In the genomic region with DNA sequence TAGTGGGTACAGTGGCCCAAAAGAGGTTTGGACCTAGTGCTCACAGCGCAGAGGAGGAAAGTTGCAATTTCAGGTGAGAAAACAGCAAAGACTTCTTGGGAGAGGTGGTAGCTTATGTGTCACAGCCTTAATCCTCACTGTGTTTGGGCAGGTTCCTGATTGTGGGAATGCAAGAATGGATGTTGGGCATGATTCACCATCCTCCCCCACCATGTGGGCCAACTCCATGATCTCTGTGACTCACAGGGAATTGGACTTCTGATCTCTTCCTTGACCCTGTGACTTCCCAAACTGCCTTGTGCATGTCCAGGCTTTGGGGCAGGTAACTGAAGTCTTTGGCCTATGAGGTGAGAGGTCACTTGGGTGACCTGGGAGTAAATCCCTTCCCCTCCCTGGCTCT, we compare ENCODE assay signal across 11 cellular contexts. TPM values are rescaled to one million over a fixed set of nuclear protein-coding genes. Genes with fewer than 3 reads are reported as not detected.
DNase-seq lines count a peak whose midpoint lies in the region; ATAC-seq and TF ChIP-seq lines count a peak whose summit lies in the region.
"Had no signal": no experiment of that assay in that cellular context is flagged by ENCODE, and none has a peak within 500 bp of the region (broad histone marks: within the 10 kb centered on the region; RNA-seq: fewer than 3 reads in every experiment).

No MANE protein-coding gene starts in this region.

- H3K27ac ChIP-seq in HCT116 (ENCODE audit: low read depth, low read length) (no peak overlapping the region), right lobe of liver (no peak overlapping the region)
- H3K27ac ChIP-seq: SJSA1 had no signal

- ATAC-seq in HCT116 (peak; percentile 56), WTC11 (no peak), right lobe of liver (no peak), GM21737 (IDR thresholded peaks at IDR 0.05; ENCODE audit: unreplicated experiment) (no peak)

- no peaks in the 10 kb centered on the region for H3K27me3 ChIP-seq in HCT116 (ENCODE audit: insufficient read depth, low read length)
- no peaks in the 10 kb centered on the region for H3K27me3 ChIP-seq in kidney epithelial cell (ENCODE audit: control insufficient read depth, insufficient read depth, low read length)
- peaks cover 0 to 20% of the 10 kb centered on the region in 2 donors for H3K27me3 ChIP-seq in right lobe of liver

- RAD21 ChIA-PET in HCT116 (lab: Charles Lee; ENCODE audit: low non-redundant PET in 1 of 2, low total read pairs in 2 of 2, uncharacterized antibody in 2 of 2, unreplicated experiment in 2 of 2): no interaction called here

- H3K36me3 Mint-ChIP-seq in WTC11: no peaks in the 10 kb centered on the region

- no peak overlapping the region for H3K27ac Mint-ChIP-seq in WTC11

- H3K9me3 ChIP-seq in HCT116 (ENCODE audit: control insufficient read depth in 1 of 2, insufficient read depth in 1 of 2, low read depth in 1 of 2, low read length in 2 of 2) (no peaks in the 10 kb centered on the region), right lobe of liver (no peaks in the 10 kb centered on the region)
- H3K9me3 ChIP-seq: SJSA1 had no signal

- peak overlapping the region; percentile 84 for H3K4me3 Mint-ChIP-seq in WTC11

- H4K20me1 ChIP-seq in HCT116 (ENCODE audit: insufficient read depth): no peaks in the 10 kb centered on the region

- CTCF ChIA-PET in HCT116 (lab: Charles Lee) (no interaction called here), WTC11 (lab: Charles Lee) (no interaction called here)

- DNase-seq in AG10803 (ENCODE audit: low read depth): peak; percentile 71
- peak; percentile 57 for DNase-seq in HCT116 (ENCODE audit: low read depth, low spot score)
- no peak for DNase-seq in WTC11 (ENCODE audit: low spot score)
- peak; percentile 83 for DNase-seq in kidney epithelial cell (ENCODE audit: low read depth)
- no peak for DNase-seq in NCI-H2227 (lab: John Stamatoyannopoulos, UW; ENCODE audit: unreplicated experiment)
- no peak for DNase-seq in NCI-H524 treated with DMSO at 0.1 percent for 48 hours (lab: John Stamatoyannopoulos, UW)
- DNase-seq in right lobe of liver: no peak
- DNase-seq: erythroblast, NCI-H524 had no signal

- POLR2A ChIA-PET in HCT116 (lab: Charles Lee): no interaction called here
- POLR2A ChIA-PET in WTC11 (lab: Charles Lee): no interaction called here

- H3K9me2 ChIP-seq in HCT116 (ENCODE audit: insufficient read depth): no peaks in the 10 kb centered on the region

- no peak overlapping the region for H2AFZ ChIP-seq in HCT116 (ENCODE audit: low read depth, low read length, poor library complexity, severe bottlenecking)

- H3K4me3 ChIP-seq in AG10803 (ENCODE audit: low read length) (no peak overlapping the region), HCT116 (replicated peaks in 1 of 2; ENCODE audit: low read depth in 1 of 2, low read length in 2 of 2) (peak overlapping the region in 1 of 2 experiments; percentile 21; a peak in 2 of 4 replicates), kidney epithelial cell (ENCODE audit: low read depth, low read length) (no peak overlapping the region), right lobe of liver (no peak overlapping the region)
- H3K4me3 ChIP-seq: SJSA1 had no signal

- H3K4me1 Mint-ChIP-seq in WTC11: peaks cover 41% of the 10 kb centered on the region

- no peak overlapping the region for H3K9ac ChIP-seq in HCT116 (ENCODE audit: low read length)

- BruUV-seq in HCT116 (replicated peaks; lab: Mats Ljungman, UMichigan): no TSS peak

- WGBS in right lobe of liver (ENCODE audit: insufficient coverage, low coverage, low lambda C conversion rate, missing lambda C conversion rate): 85% methylated on average over 1 of the region's 1 CpG

- intact Hi-C loops in HCT116 (cut with micrococcal nuclease) (no loop called here), right lobe of liver (cut with DNase I) (no loop called here)

- TF ChIP-seq RAD21 in HCT116 (IDR thresholded peaks at IDR 0.05; ENCODE audit: low read depth): no peak; the same call in 1 of the 2 replicates

- H3K9me3 Mint-ChIP-seq in WTC11: peaks cover 8% of the 10 kb centered on the region

- H3K27me3 Mint-ChIP-seq in WTC11 (ENCODE audit: low read depth): peaks cover 56% of the 10 kb centered on the region

- no peaks in the 10 kb centered on the region for H3K36me3 ChIP-seq in HCT116 (ENCODE audit: control insufficient read depth in 1 of 2, insufficient read depth in 2 of 2, low read length in 2 of 2)
- no peaks in the 10 kb centered on the region for H3K36me3 ChIP-seq in kidney epithelial cell (ENCODE audit: control insufficient read depth, insufficient read depth, low read length)
- no peaks in the 10 kb centered on the region for H3K36me3 ChIP-seq in right lobe of liver
- H3K36me3 ChIP-seq: SJSA1 had no signal

- peak overlapping the region; percentile 82 for H3K4me2 ChIP-seq in HCT116 (ENCODE audit: low read length)

- H3K79me2 ChIP-seq in HCT116 (ENCODE audit: insufficient read depth, low read length): peaks cover 15% of the 10 kb centered on the region

- peaks cover 9 to 34% of the 10 kb centered on the region in 2 experiments for H3K4me1 ChIP-seq in HCT116 (ENCODE audit: control insufficient read depth in 1 of 2, insufficient read depth in 2 of 2, low read length in 2 of 2)
- peaks cover 0 to 11% (median 0%) of the 10 kb centered on the region in 4 donors for H3K4me1 ChIP-seq in right lobe of liver

- TF ChIP-seq POLR2A in HCT116 (IDR thresholded peaks at IDR 0.05; ENCODE audit: borderline replicate concordance, extremely low read depth, insufficient read depth, insufficient read length) (no peak), right lobe of liver (IDR thresholded peaks at IDR 0.05) (no peak)

- TF ChIP-seq CTCF in AG10803 (conservative IDR thresholded peaks at IDR 0.05; ENCODE audit: low read length): no peak
- no peak for TF ChIP-seq CTCF in HCT116 (IDR thresholded peaks at IDR 0.05 in 2 of 3, conservative IDR thresholded peaks at IDR 0.05 in 1 of 3; ENCODE audit: borderline replicate concordance in 1 of 3, insufficient read depth in 1 of 3, low read depth in 2 of 3, low read length in 2 of 3)
- TF ChIP-seq CTCF in WTC11 (IDR thresholded peaks at IDR 0.05): no peak
- no peak for TF ChIP-seq CTCF in kidney epithelial cell (IDR thresholded peaks at IDR 0.05; ENCODE audit: insufficient read depth, low read length, poor library complexity, severe bottlenecking)
- TF ChIP-seq CTCF in right lobe of liver (IDR thresholded peaks at IDR 0.05): no peak

TF ChIP-seq in HCT116, 20 proteins besides CTCF, POLR2A, EP300 and RAD21 (continues in another document):
- TF ChIP-seq, protein P1, sequence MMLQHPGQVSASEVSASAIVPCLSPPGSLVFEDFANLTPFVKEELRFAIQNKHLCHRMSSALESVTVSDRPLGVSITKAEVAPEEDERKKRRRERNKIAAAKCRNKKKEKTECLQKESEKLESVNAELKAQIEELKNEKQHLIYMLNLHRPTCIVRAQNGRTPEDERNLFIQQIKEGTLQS (IDR thresholded peaks at IDR 0.05): no peak
- TF ChIP-seq YY1 (IDR thresholded peaks at IDR 0.05; ENCODE audit: extremely low read depth, insufficient replicate concordance, low read depth, low read length) (no peak), POLR2AphosphoS5 (IDR thresholded peaks at IDR 0.05; ENCODE audit: low read depth, low read length) (no peak; the same call in 1 of the 2 replicates), CEBPB (IDR thresholded peaks at IDR 0.05; ENCODE audit: low read depth) (0 out of 2 replicates have a peak, but pooled peaks have one; percentile 4), EZH2phosphoT487 (IDR thresholded peaks at IDR 0.05; ENCODE audit: borderline replicate concordance) (no peak), SIN3A (IDR thresholded peaks at IDR 0.05; ENCODE audit: low read depth) (no peak)

TF ChIP-seq in WTC11, 78 proteins besides CTCF, POLR2A, EP300 and RAD21 (continues in another document):
- TF ChIP-seq, protein P2, sequence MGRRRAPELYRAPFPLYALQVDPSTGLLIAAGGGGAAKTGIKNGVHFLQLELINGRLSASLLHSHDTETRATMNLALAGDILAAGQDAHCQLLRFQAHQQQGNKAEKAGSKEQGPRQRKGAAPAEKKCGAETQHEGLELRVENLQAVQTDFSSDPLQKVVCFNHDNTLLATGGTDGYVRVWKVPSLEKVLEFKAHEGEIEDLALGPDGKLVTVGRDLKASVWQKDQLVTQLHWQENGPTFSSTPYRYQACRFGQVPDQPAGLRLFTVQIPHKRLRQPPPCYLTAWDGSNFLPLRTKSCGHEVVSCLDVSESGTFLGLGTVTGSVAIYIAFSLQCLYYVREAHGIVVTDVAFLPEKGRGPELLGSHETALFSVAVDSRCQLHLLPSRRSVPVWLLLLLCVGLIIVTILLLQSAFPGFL (CRISPR knock-in tag; IDR thresholded peaks at IDR 0.05; ENCODE audit: borderline replicate concordance): no peak
- no peak for TF ChIP-seq TCF7 (CRISPR knock-in tag; IDR thresholded peaks at IDR 0.05; ENCODE audit: low read depth)
- TF ChIP-seq, protein P3, sequence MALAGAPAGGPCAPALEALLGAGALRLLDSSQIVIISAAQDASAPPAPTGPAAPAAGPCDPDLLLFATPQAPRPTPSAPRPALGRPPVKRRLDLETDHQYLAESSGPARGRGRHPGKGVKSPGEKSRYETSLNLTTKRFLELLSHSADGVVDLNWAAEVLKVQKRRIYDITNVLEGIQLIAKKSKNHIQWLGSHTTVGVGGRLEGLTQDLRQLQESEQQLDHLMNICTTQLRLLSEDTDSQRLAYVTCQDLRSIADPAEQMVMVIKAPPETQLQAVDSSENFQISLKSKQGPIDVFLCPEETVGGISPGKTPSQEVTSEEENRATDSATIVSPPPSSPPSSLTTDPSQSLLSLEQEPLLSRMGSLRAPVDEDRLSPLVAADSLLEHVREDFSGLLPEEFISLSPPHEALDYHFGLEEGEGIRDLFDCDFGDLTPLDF (CRISPR knock-in tag; IDR thresholded peaks at IDR 0.05): no peak
- TF ChIP-seq, protein P4, sequence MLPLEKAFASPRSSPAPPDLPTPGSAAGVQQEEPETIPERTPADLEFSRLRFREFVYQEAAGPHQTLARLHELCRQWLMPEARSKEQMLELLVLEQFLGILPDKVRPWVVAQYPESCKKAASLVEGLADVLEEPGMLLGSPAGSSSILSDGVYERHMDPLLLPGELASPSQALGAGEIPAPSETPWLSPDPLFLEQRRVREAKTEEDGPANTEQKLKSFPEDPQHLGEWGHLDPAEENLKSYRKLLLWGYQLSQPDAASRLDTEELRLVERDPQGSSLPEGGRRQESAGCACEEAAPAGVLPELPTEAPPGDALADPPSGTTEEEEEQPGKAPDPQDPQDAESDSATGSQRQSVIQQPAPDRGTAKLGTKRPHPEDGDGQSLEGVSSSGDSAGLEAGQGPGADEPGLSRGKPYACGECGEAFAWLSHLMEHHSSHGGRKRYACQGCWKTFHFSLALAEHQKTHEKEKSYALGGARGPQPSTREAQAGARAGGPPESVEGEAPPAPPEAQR (CRISPR knock-in tag; IDR thresholded peaks at IDR 0.05): no peak

RNA-seq across cellular contexts. Expression of a gene that starts 1.8 kb away (rescaled TPM):
- total RNA-seq in HCT116 (2021; ENCODE audit: unreplicated experiment) (10.1 TPM), WTC11 (2021) (20.4 to 24.2 TPM (median 23.2 TPM) in 3 replicates), kidney epithelial cell (27.2 and 32.6 TPM in 2 replicates), right lobe of liver (10 to 100 TPM in 1 of 6 experiments, 1 to 10 TPM in 4, under 1 TPM in 1; 0.57 to 10.4 (median 3.5) TPM)
- 6.8 and 7.3 TPM in 2 replicates for polyA plus RNA-seq in HCT116 (2012)

Comparison
In these comparisons a context has a peak if more than half of its experiments do, and no peak if none do; other contexts are left out.
1. DNase-seq: peak in AG10803 (single experiment), HCT116 (single experiment) and kidney epithelial cell (single experiment); none in WTC11 (single experiment), NCI-H2227 (single experiment), NCI-H524 treated with DMSO at 0.1 percent for 48 hours (single experiment) and right lobe of liver (0 of 3).